12 cellular contexts compared by ENCODE assay signal in genomic region chrX:44344687-44345086, GRCh38. TPM values are rescaled to one million over a fixed set of nuclear protein-coding genes. Genes with fewer than 3 reads are reported as not detected.
A peak's percentile ranks its signal among the peaks of the same experiment; 100 is the strongest.
DNase-seq lines count a peak whose midpoint lies in the region; ATAC-seq and TF ChIP-seq lines count a peak whose summit lies in the region.
"Had no signal": no experiment of that assay in that cellular context is flagged by ENCODE, and none has a peak within 500 bp of the region (broad histone marks: within the 10 kb centered on the region; RNA-seq: fewer than 3 reads in every experiment).

No MANE protein-coding gene starts in this region.

- H3K4me1 ChIP-seq in BLaER1 treated with 17β-estradiol and CSF1 and Interleukin-3, amounts not matched to agents 10 nM and 100 nM = peaks cover 14 to 51% (median 44%) of the 10 kb centered on the region in 10 experiments
- H3K4me1 ChIP-seq in GM23248 (ENCODE audit: insufficient read depth) (peaks cover 3% of the 10 kb centered on the region; the same call in 1 of the 2 replicates), lower lobe of right lung (no peaks in the 10 kb centered on the region)

- TF ChIP-seq CTCF in lower lobe of right lung (IDR thresholded peaks at IDR 0.05) = no peak

- no peaks in the 10 kb centered on the region; a peak in 1 of 22 replicates for H3K9me3 ChIP-seq in BLaER1 treated with 17β-estradiol and CSF1 and Interleukin-3, amounts not matched to agents 10 nM and 100 nM (replicated peaks in 1 of 11)
- H3K9me3 ChIP-seq in GM23248 (ENCODE audit: low read depth) (no peaks in the 10 kb centered on the region), lower lobe of right lung (no peaks in the 10 kb centered on the region)
- H3K9me3 ChIP-seq: mucosa of descending colon had no signal

- ATAC-seq in lower lobe of right lung (no peak), GM18873 (IDR thresholded peaks at IDR 0.05; ENCODE audit: low FRiP score, unreplicated experiment) (no peak), Right ventricle myocardium superior (ENCODE audit: poor library complexity) (no peak)

- 57% methylated on average over 7 of the region's 7 CpGs for WGBS in GM23248 (ENCODE audit: low coverage in 1 of 2, low lambda C conversion rate in 2 of 2, missing lambda C conversion rate in 2 of 2), 2 experiments

- no peaks in the 10 kb centered on the region for H3K9me2 ChIP-seq in GM23248 (ENCODE audit: insufficient read depth)

- intact Hi-C loops in lower lobe of right lung (cut with DNase I) = no loop called here
- intact Hi-C loops in Right ventricle myocardium superior (cut with DNase I) = no loop called here

- in situ Hi-C loops in GM23248 (cut with MboI) = no loop called here

- no peaks in the 10 kb centered on the region for H3K79me2 ChIP-seq in GM23248 (ENCODE audit: insufficient read depth)

- H3K27me3 ChIP-seq in BLaER1 treated with 17β-estradiol and CSF1 and Interleukin-3, amounts not matched to agents 10 nM and 100 nM = no peaks in the 10 kb centered on the region
- no peaks in the 10 kb centered on the region for H3K27me3 ChIP-seq in GM23248 (replicated peaks; ENCODE audit: insufficient read depth)
- no peaks in the 10 kb centered on the region for H3K27me3 ChIP-seq in lower lobe of right lung (ENCODE audit: low read depth)

- H3K9ac ChIP-seq in BLaER1 treated with 17β-estradiol and CSF1 and Interleukin-3, amounts not matched to agents 10 nM and 100 nM = peak overlapping the region; percentile 42 to 86 (median 81); a peak in 21 of 22 replicates
- no peak overlapping the region for H3K9ac ChIP-seq in GM23248

- H3K4me2 ChIP-seq in BLaER1 treated with 17β-estradiol and CSF1 and Interleukin-3, amounts not matched to agents 10 nM and 100 nM = peak overlapping the region; percentile 69 to 96 (median 83)
- H3K4me2 ChIP-seq in GM23248 (ENCODE audit: unreplicated experiment) = no peak overlapping the region

- H2AFZ ChIP-seq in GM23248 = peak overlapping the region; percentile 94

- peak overlapping the region; percentile 47 to 73 (median 64); a peak in 19 of 20 replicates for H3K4me3 ChIP-seq in BLaER1 treated with 17β-estradiol and CSF1 and Interleukin-3, amounts not matched to agents 10 nM and 100 nM
- no peak overlapping the region for H3K4me3 ChIP-seq in GM23248
- peak overlapping the region; percentile 41 for H3K4me3 ChIP-seq in lower lobe of right lung
- H3K4me3 ChIP-seq: mucosa of descending colon had no signal

- peak overlapping the region in 10 of 11 experiments; percentile 44 to 98 (median 90); a peak in 19 of 22 replicates for H3K27ac ChIP-seq in BLaER1 treated with 17β-estradiol and CSF1 and Interleukin-3, amounts not matched to agents 10 nM and 100 nM
- H3K27ac ChIP-seq in GM23248 = no peak overlapping the region
- H3K27ac ChIP-seq in lower lobe of right lung = no peak overlapping the region

- DNase-seq in GM23248 (no peak), T-helper 9 cell (peak; percentile 4), lower lobe of right lung (no peak), NCI-H1417 treated with DMSO at 0.1 percent for 48 hours (lab: John Stamatoyannopoulos, UW) (no peak), kidney tubule cell (ENCODE audit: low spot score) (no peak), Right ventricle myocardium superior (no peak)
- DNase-seq: DMS 273 treated with DMSO at 0.1 percent for 48 hours, NCI-H187 treated with DMSO at 0.1 percent for 48 hours had no signal

- H4K20me1 ChIP-seq in BLaER1 treated with 17β-estradiol and CSF1 and Interleukin-3, amounts not matched to agents 10 nM and 100 nM = no peaks in the 10 kb centered on the region
- H4K20me1 ChIP-seq in GM23248 (ENCODE audit: insufficient read depth) = no peaks in the 10 kb centered on the region

- H3K36me3 ChIP-seq in BLaER1 treated with 17β-estradiol and CSF1 and Interleukin-3, amounts not matched to agents 10 nM and 100 nM = no peaks in the 10 kb centered on the region
- H3K36me3 ChIP-seq in GM23248 (ENCODE audit: low read depth) (no peaks in the 10 kb centered on the region), lower lobe of right lung (no peaks in the 10 kb centered on the region)

- no peaks in the 10 kb centered on the region for H3F3A ChIP-seq in GM23248 (ENCODE audit: insufficient read depth)

RNA-seq across cellular contexts. Expression of gene EFHC2, which starts 1.2 kb away (rescaled TPM):
- not detected in 2 replicates for total RNA-seq in GM23248 (2014; rRNA removed; shearing (Covaris generic))
- 0.27 and 0.38 TPM in 2 replicates for polyA plus RNA-seq in GM23248 (2016; fragmentation: Nextera tagmentation; extraction: Ambion mirVana)
- 2.5 TPM for total RNA-seq in lower lobe of right lung
- total RNA-seq in Right ventricle myocardium superior = 18.0 TPM
- total RNA-seq: SK-MEL-5 had no signal

Comparison
In these comparisons a context has a peak if more than half of its experiments do, and no peak if none do; other contexts are left out.
1. H3K27ac ChIP-seq: peak in BLaER1 treated with 17β-estradiol and CSF1 and Interleukin-3, amounts not matched to agents 10 nM and 100 nM (10 of 11); none in GM23248 (single experiment) and lower lobe of right lung (single experiment).